Comparison of ENCODE assay signal across 8 cellular contexts in the genomic region with DNA sequence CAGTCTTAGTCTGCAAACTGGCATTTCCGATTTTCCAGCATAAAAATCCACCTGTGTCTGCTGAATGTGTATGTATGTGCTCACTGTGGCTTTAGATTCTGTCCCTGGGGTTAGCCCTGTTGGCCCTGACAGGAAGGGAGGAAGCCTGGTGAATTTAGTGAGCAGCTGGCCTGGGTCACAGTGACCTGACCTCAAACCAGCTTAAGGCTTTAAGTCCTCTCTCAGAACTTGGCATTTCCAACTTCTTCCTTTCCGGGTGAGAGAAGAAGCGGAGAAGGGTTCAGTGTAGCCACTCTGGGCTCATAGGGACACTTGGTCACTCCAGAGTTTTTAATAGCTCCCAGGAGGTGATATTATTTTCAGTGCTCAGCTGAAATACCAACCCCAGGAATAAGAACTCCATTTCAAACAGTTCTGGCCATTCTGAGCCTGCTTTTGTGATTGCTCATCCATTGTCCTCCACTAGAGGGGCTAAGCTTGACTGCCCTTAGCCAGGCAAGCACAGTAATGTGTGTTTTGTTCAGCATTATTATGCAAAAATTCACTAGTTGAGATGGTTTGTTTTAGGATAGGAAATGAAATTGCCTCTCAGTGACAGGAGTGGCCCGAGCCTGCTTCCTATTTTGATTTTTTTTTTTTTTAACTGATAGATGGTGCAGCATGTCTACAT. TPM values are rescaled to one million over a fixed set of nuclear protein-coding genes. Genes with fewer than 3 reads are reported as not detected.
A peak's percentile ranks its signal among the peaks of the same experiment; 100 is the strongest.
DNase-seq lines count a peak whose midpoint lies in the region; ATAC-seq and TF ChIP-seq lines count a peak whose summit lies in the region.

No MANE protein-coding gene starts in this region.

- no peak overlapping the region for H3K9ac ChIP-seq in mammary epithelial cell (ENCODE audit: insufficient read depth, low read length)

- H3K4me1 ChIP-seq in mammary epithelial cell (ENCODE audit: insufficient read depth, low read length) (peaks cover 8% of the 10 kb centered on the region), SJSA1 (replicated peaks) (peaks cover 58% of the 10 kb centered on the region), foreskin keratinocyte (peaks cover 18% of the 10 kb centered on the region), gastrocnemius medialis (peaks cover 36 to 49% of the 10 kb centered on the region in 2 donors)

- H3K79me2 ChIP-seq in mammary epithelial cell (ENCODE audit: insufficient read depth, low read length) = no peaks in the 10 kb centered on the region

- no peak for ATAC-seq in foreskin keratinocyte
- ATAC-seq in gastrocnemius medialis = peak; percentile 30 to 55
- ATAC-seq in HG03354 (IDR thresholded peaks at IDR 0.05; ENCODE audit: poor library complexity, severe bottlenecking, unreplicated experiment) = no peak
- no peak for ATAC-seq in stimulated activated naive CD8-positive, alpha-beta T cell treated with anti-CD3 and anti-CD28 coated beads, Interleukin-15, Interleukin-2, amounts not matched to agents 100 U/mL and 50 U/mL, for 24 hours

- no peak overlapping the region for H3K4me3 Mint-ChIP-seq in MCF 10A (ENCODE audit: unreplicated experiment)

- dilution Hi-C loops in mammary epithelial cell (cut with HindIII; ENCODE audit: low sequenced_read_pairs) = loop anchor here (5.0 kb wide), 2 partner anchors 44 to 101 kb away; no protein-coding TSS in a partner anchor

- peaks cover 10% of the 10 kb centered on the region for H3K4me1 Mint-ChIP-seq in MCF 10A (ENCODE audit: insufficient read depth, unreplicated experiment)

- 100% methylated on average over 3 of the region's 4 CpGs for WGBS in mammary epithelial cell (ENCODE audit: low coverage, missing lambda C conversion rate)

- no peak for TF ChIP-seq POLR2A in gastrocnemius medialis (IDR thresholded peaks at IDR 0.05)

- H4K20me1 ChIP-seq in mammary epithelial cell (ENCODE audit: insufficient read depth, low read length) = no peaks in the 10 kb centered on the region

- no peak overlapping the region for H2AFZ ChIP-seq in mammary epithelial cell (ENCODE audit: low read depth, low read length)

- in situ Hi-C loops in mammary epithelial cell (cut with MboI; ENCODE audit: low sequenced_read_pairs in 2 of 2) = loop anchor here (10.0 to 25.0 kb wide), 2 partner anchors 308 to 711 kb away; partner anchors contain the start of gene AMPD1 (in 1 of the 2)
- in situ Hi-C loops in gastrocnemius medialis (cut with MboI; ENCODE audit: low sequenced_read_pairs in 4 of 4) = loop anchor here in 2 of 4 donors (5.0 to 25.0 kb wide), 3 partner anchors 111 to 311 kb away; no protein-coding TSS in a partner anchor

- H3K9me3 ChIP-seq in mammary epithelial cell (replicated peaks; ENCODE audit: insufficient read depth, low read length) = no peaks in the 10 kb centered on the region
- H3K9me3 ChIP-seq in SJSA1 (replicated peaks) = no peaks in the 10 kb centered on the region
- H3K9me3 ChIP-seq in gastrocnemius medialis = no peaks in the 10 kb centered on the region

- H3K27ac ChIP-seq in mammary epithelial cell (ENCODE audit: insufficient read depth, low read depth, low read length) = no peak overlapping the region
- peak overlapping the region; percentile 55; the same call in 1 of the 2 replicates for H3K27ac ChIP-seq in SJSA1
- no peak overlapping the region for H3K27ac ChIP-seq in foreskin keratinocyte
- H3K27ac ChIP-seq in gastrocnemius medialis = peak overlapping the region; percentile 58 to 74 (median 70)

- H3K36me3 ChIP-seq in mammary epithelial cell (ENCODE audit: insufficient read depth, low read length) (peaks cover 2% of the 10 kb centered on the region), SJSA1 (peaks cover 30% of the 10 kb centered on the region), gastrocnemius medialis (peaks cover 0 to 23% of the 10 kb centered on the region in 2 donors)

- TF ChIP-seq CTCF in mammary epithelial cell (conservative IDR thresholded peaks at IDR 0.05 in 1 of 2, IDR thresholded peaks at IDR 0.05 in 1 of 2; ENCODE audit: extremely low read depth in 1 of 2, insufficient read depth in 1 of 2, low read depth in 1 of 2, low read length in 2 of 2) (peak; percentile 37 to 45), MCF 10A (IDR thresholded peaks at IDR 0.05; ENCODE audit: unreplicated experiment) (no peak), foreskin keratinocyte (conservative IDR thresholded peaks at IDR 0.05) (peak; percentile 42), gastrocnemius medialis (IDR thresholded peaks at IDR 0.05 in 4 of 5, conservative IDR thresholded peaks at IDR 0.05 in 1 of 5) (peak in 3 of 5 experiments; percentile 21 to 28 (median 26))

- CTCF ChIA-PET in mammary epithelial cell (lab: Charles Lee; ENCODE audit: low non-redundant PET) = interaction anchor here (0.6 to 0.7 kb wide), 2 partner anchors 23 to 38 kb away, joined by 3 to 5 read pairs; no protein-coding TSS in a partner anchor
- CTCF ChIA-PET in MCF 10A (lab: Yijun Ruan, JAX) = interaction anchor here (0.6 to 12.1 kb wide), 12 partner anchors 13 to 981 kb away, joined by 3 to 176 read pairs (median 6); no protein-coding TSS in a partner anchor

- BruUV-seq in mammary epithelial cell (replicated peaks; lab: Mats Ljungman, UMichigan) = no TSS peak
- no TSS peak for BruUV-seq in MCF 10A (replicated peaks; lab: Mats Ljungman, UMichigan)

- H3K27me3 ChIP-seq in mammary epithelial cell (ENCODE audit: insufficient read depth, low read length) = no peaks in the 10 kb centered on the region
- H3K27me3 ChIP-seq in SJSA1 (replicated peaks) = no peaks in the 10 kb centered on the region
- no peaks in the 10 kb centered on the region for H3K27me3 ChIP-seq in foreskin keratinocyte
- H3K27me3 ChIP-seq in gastrocnemius medialis = no peaks in the 10 kb centered on the region

- intact Hi-C loops in mammary epithelial cell (cut with micrococcal nuclease) = loop anchor here (5.0 kb wide), 2 partner anchors 116 to 139 kb away; no protein-coding TSS in a partner anchor
- intact Hi-C loops in MCF 10A (cut with micrococcal nuclease) = loop anchor here (10.0 kb wide), 1 partner anchor 142 kb away; no protein-coding TSS in a partner anchor
- intact Hi-C loops in gastrocnemius medialis (cut with DNase I; ENCODE audit: low total_unique reads) = loop anchor here (2.0 to 5.0 kb wide), 2 partner anchors 101 to 176 kb away; partner anchors contain the start of gene SYT6

- H3K4me3 ChIP-seq in mammary epithelial cell (replicated peaks in 1 of 3; ENCODE audit: insufficient read depth in 1 of 3, low read depth in 2 of 3, low read length in 3 of 3) = no peak overlapping the region
- no peak overlapping the region for H3K4me3 ChIP-seq in SJSA1
- no peak overlapping the region for H3K4me3 ChIP-seq in gastrocnemius medialis

- H3K36me3 Mint-ChIP-seq in MCF 10A (ENCODE audit: insufficient read depth, unreplicated experiment) = peaks cover 35% of the 10 kb centered on the region

- POLR2A ChIA-PET in MCF 10A (lab: Yijun Ruan, JAX) = interaction anchor here (0.9 to 2.2 kb wide), 2 partner anchors 73 to 306 kb away, joined by 3 to 9 read pairs; no protein-coding TSS in a partner anchor

- no peaks in the 10 kb centered on the region for H3K9me3 Mint-ChIP-seq in MCF 10A (ENCODE audit: unreplicated experiment)

- no peak overlapping the region for H3K27ac Mint-ChIP-seq in MCF 10A (ENCODE audit: low read depth, unreplicated experiment)

- H3K27me3 Mint-ChIP-seq in MCF 10A (ENCODE audit: insufficient read depth, unreplicated experiment) = no peaks in the 10 kb centered on the region

- DNase-seq in mammary epithelial cell (no peak), MCF 10A (ENCODE audit: unreplicated experiment) (no peak), SJSA1 (ENCODE audit: low read depth in 1 of 2, low spot score in 2 of 2) (peak in 1 of 2 experiments; percentile 68), foreskin keratinocyte (no peak), gastrocnemius medialis (peak in 1 of 2 donors; percentile 31), COR-L47 (lab: John Stamatoyannopoulos, UW) (no peak)
- DNase-seq in stimulated activated naive CD8-positive, alpha-beta T cell treated with anti-CD3 and anti-CD28 coated beads, Interleukin-15, Interleukin-2, amounts not matched to agents 100 U/mL and 50 U/mL, for 24 hours = no peak

- no peak overlapping the region for H3K4me2 ChIP-seq in mammary epithelial cell (ENCODE audit: insufficient read depth, low read depth, low read length)

RNA-seq across cellular contexts. Expression of gene OLFML3, which starts 2.5 kb away (rescaled TPM):
- total RNA-seq in mammary epithelial cell (under 1 TPM; 0.66 to 0.83 TPM), MCF 10A (2022) (0.20 and 0.30 TPM in 2 replicates), foreskin keratinocyte (10.6 and 11.1 TPM in 2 replicates), gastrocnemius medialis (10 to 100 TPM in 3 of 4 donors, 1 to 10 TPM in 1; 5.9 to 17.1 (median 14.0) TPM)
- polyA plus RNA-seq in mammary epithelial cell (0.73 TPM), foreskin keratinocyte (13.0 and 14.2 TPM in 2 replicates)
- polyA minus RNA-seq in mammary epithelial cell = 2.9 TPM
- total RNA-seq in SJSA1 (2014; rRNA removed; shearing (Covaris generic)) = 55.2 and 58.2 TPM in 2 replicates

RNA-seq across cellular contexts. Expression of gene HIPK1, which starts 47.6 kb away (rescaled TPM):
- total RNA-seq in mammary epithelial cell (10 to 100 TPM; 29.3 to 38.4 TPM), MCF 10A (2022) (46.7 and 50.2 TPM in 2 replicates), foreskin keratinocyte (25.7 and 27.0 TPM in 2 replicates), gastrocnemius medialis (10 to 100 TPM; 54.4 to 67.6 (median 60.0) TPM)
- polyA plus RNA-seq in mammary epithelial cell (25.2 TPM), foreskin keratinocyte (4.7 and 6.1 TPM in 2 replicates)
- polyA minus RNA-seq in mammary epithelial cell = 32.7 TPM
- 28.4 and 42.0 TPM in 2 replicates for total RNA-seq in SJSA1 (2014; rRNA removed; shearing (Covaris generic))

Comparison
In these comparisons a context has a peak if more than half of its experiments do, and no peak if none do; other contexts are left out.
1. H3K27ac ChIP-seq: peak in SJSA1 (single experiment) and gastrocnemius medialis (4 of 4); none in mammary epithelial cell (single experiment) and foreskin keratinocyte (single experiment).
2. ATAC-seq: peak in gastrocnemius medialis (2 of 2); none in foreskin keratinocyte (single experiment), HG03354 (single experiment) and stimulated activated naive CD8-positive, alpha-beta T cell treated with anti-CD3 and anti-CD28 coated beads, Interleukin-15, Interleukin-2, amounts not matched to agents 100 U/mL and 50 U/mL, for 24 hours (single experiment).